ENCODE assay signal across 8 cellular contexts in genomic region chr6:36028887-36029324, GRCh38. TPM values are rescaled to one million over a fixed set of nuclear protein-coding genes. Genes with fewer than 3 reads are reported as not detected.
DNase-seq lines count a peak whose midpoint lies in the region; ATAC-seq and TF ChIP-seq lines count a peak whose summit lies in the region.

No MANE protein-coding gene starts in this region.

- DNase-seq in HT1080 (ENCODE audit: low read depth) (peak; percentile 77), SHP77 (lab: John Stamatoyannopoulos, UW) (peak; percentile 15 to 21), foreskin keratinocyte (peak; percentile 50 to 74), neural progenitor cell (ENCODE audit: low spot score) (peak; percentile 62)
- peak; percentile 90 for DNase-seq in activated effector memory CD4-positive, alpha-beta T cell treated with anti-CD3 and anti-CD28 coated beads, Interleukin-2, amount 50 U/mL, for 16 hours
- peak; percentile 77 for DNase-seq in stimulated activated naive CD8-positive, alpha-beta T cell treated with anti-CD3 and anti-CD28 coated beads, Interleukin-15, Interleukin-2, amounts not matched to agents 100 U/mL and 50 U/mL, for 24 hours

- peaks cover 61% of the 10 kb centered on the region for H3K79me2 ChIP-seq in neural progenitor cell (ENCODE audit: low read depth)

- peaks cover 16 to 50% (median 29%) of the 10 kb centered on the region in 11 experiments; a peak in 20 of 22 replicates for H4K20me1 ChIP-seq in BLaER1 treated with 17β-estradiol and CSF1 and Interleukin-3, amounts not matched to agents 10 nM and 100 nM
- peaks cover 41% of the 10 kb centered on the region for H4K20me1 ChIP-seq in neural progenitor cell (ENCODE audit: low read depth)

- peak overlapping the region; percentile 88 to 100 (median 96) for H3K4me3 ChIP-seq in BLaER1 treated with 17β-estradiol and CSF1 and Interleukin-3, amounts not matched to agents 10 nM and 100 nM
- peak overlapping the region; percentile 80 for H3K4me3 ChIP-seq in neural progenitor cell

- H3F3A ChIP-seq in neural progenitor cell (ENCODE audit: low read depth), result peaks cover 14% of the 10 kb centered on the region

- peaks cover 8% of the 10 kb centered on the region for H3K36me3 Mint-ChIP-seq in neural progenitor cell

- H3K27me3 ChIP-seq in BLaER1 treated with 17β-estradiol and CSF1 and Interleukin-3, amounts not matched to agents 10 nM and 100 nM, result peaks cover 19 to 29% (median 26%) of the 10 kb centered on the region in 11 experiments
- H3K27me3 ChIP-seq in foreskin keratinocyte (no peaks in the 10 kb centered on the region), neural progenitor cell (peaks cover 22% of the 10 kb centered on the region)

- H3K9me3 ChIP-seq in BLaER1 treated with 17β-estradiol and CSF1 and Interleukin-3, amounts not matched to agents 10 nM and 100 nM (replicated peaks in 1 of 11), result 0 out of 22 replicates have a peak, but pooled peaks cover 0 to 3% (median 0%) of the 10 kb centered on the region in 11 experiments
- no peaks in the 10 kb centered on the region for H3K9me3 ChIP-seq in neural progenitor cell (ENCODE audit: low read depth)

- ATAC-seq in foreskin keratinocyte, result peak; percentile 21
- ATAC-seq in stimulated activated naive CD8-positive, alpha-beta T cell treated with anti-CD3 and anti-CD28 coated beads, Interleukin-15, Interleukin-2, amounts not matched to agents 100 U/mL and 50 U/mL, for 24 hours, result peak; percentile 58
- no peak for ATAC-seq in HG03520 (IDR thresholded peaks at IDR 0.05; ENCODE audit: unreplicated experiment)

- peaks cover 0 to 16% (median 0%) of the 10 kb centered on the region in 11 experiments; a peak in 6 of 22 replicates for H3K36me3 ChIP-seq in BLaER1 treated with 17β-estradiol and CSF1 and Interleukin-3, amounts not matched to agents 10 nM and 100 nM
- H3K36me3 ChIP-seq in neural progenitor cell, result no peaks in the 10 kb centered on the region

- H3K4me1 ChIP-seq in BLaER1 treated with 17β-estradiol and CSF1 and Interleukin-3, amounts not matched to agents 10 nM and 100 nM, result peaks cover 41 to 53% (median 50%) of the 10 kb centered on the region in 10 experiments
- H3K4me1 ChIP-seq in foreskin keratinocyte (no peaks in the 10 kb centered on the region), neural progenitor cell (peaks cover 17% of the 10 kb centered on the region)

- H3K27me3 Mint-ChIP-seq in neural progenitor cell (ENCODE audit: insufficient read depth, low read depth), result peaks cover 7% of the 10 kb centered on the region

- H3K4me3 Mint-ChIP-seq in neural progenitor cell, result peak overlapping the region; percentile 99

- H2AFZ ChIP-seq in neural progenitor cell (replicated peaks), result peak overlapping the region; percentile 5

- TF ChIP-seq CTCF in foreskin keratinocyte (conservative IDR thresholded peaks at IDR 0.05) (no peak), neural progenitor cell (IDR thresholded peaks at IDR 0.05) (no peak)

- H3K4me1 Mint-ChIP-seq in neural progenitor cell, result peaks cover 24% of the 10 kb centered on the region

- peak overlapping the region; percentile 92 to 98 (median 96) for H3K9ac ChIP-seq in BLaER1 treated with 17β-estradiol and CSF1 and Interleukin-3, amounts not matched to agents 10 nM and 100 nM
- peak overlapping the region; percentile 91 for H3K9ac ChIP-seq in neural progenitor cell

- H3K27ac ChIP-seq in BLaER1 treated with 17β-estradiol and CSF1 and Interleukin-3, amounts not matched to agents 10 nM and 100 nM, result peak overlapping the region; percentile 83 to 97 (median 94)
- peak overlapping the region; percentile 38 for H3K27ac ChIP-seq in foreskin keratinocyte
- H3K27ac ChIP-seq in neural progenitor cell, result no peak overlapping the region

- H3K4me2 ChIP-seq in BLaER1 treated with 17β-estradiol and CSF1 and Interleukin-3, amounts not matched to agents 10 nM and 100 nM, result peak overlapping the region; percentile 73 to 95 (median 88)
- peak overlapping the region; percentile 85 for H3K4me2 ChIP-seq in neural progenitor cell

- H3K27ac Mint-ChIP-seq in neural progenitor cell, result peak overlapping the region; percentile 99

- no peaks in the 10 kb centered on the region for H3K9me3 Mint-ChIP-seq in neural progenitor cell

RNA-seq across cellular contexts. Expression of gene MAPK14, which starts 1.3 kb away (rescaled TPM):
- total RNA-seq in HT1080 (2014; rRNA removed; shearing (Covaris generic)), result 28.6 and 31.3 TPM in 2 replicates
- polyA plus RNA-seq in HT1080 (2015; cell fraction: cytosol; rRNA removed), result 26.5 and 29.4 TPM in 2 replicates
- polyA plus RNA-seq in HT1080 (2015; cell fraction: nucleus; rRNA removed), result 49.7 and 61.2 TPM in 2 replicates
- total RNA-seq in foreskin keratinocyte (40.9 and 42.5 TPM in 2 replicates), neural progenitor cell (ENCODE audit: low replicate concordance) (60.8 and 65.0 TPM in 2 replicates)
- polyA plus RNA-seq in foreskin keratinocyte, result 16.0 and 19.4 TPM in 2 replicates

RNA-seq across cellular contexts. Expression of gene SLC26A8, which starts 4.5 kb away (rescaled TPM):
- total RNA-seq in HT1080 (2014; rRNA removed; shearing (Covaris generic)), result 0.26 and 0.27 TPM in 2 replicates
- polyA plus RNA-seq in HT1080 (2015; cell fraction: cytosol; rRNA removed), result 0.06 and 0.19 TPM in 2 replicates
- polyA plus RNA-seq in HT1080 (2015; cell fraction: nucleus; rRNA removed), result 0.12 TPM in 1 of 2 replicates, not detected in the other
- total RNA-seq in foreskin keratinocyte (not detected in 2 replicates), neural progenitor cell (ENCODE audit: low replicate concordance) (0.13 and 0.25 TPM in 2 replicates)
- 0.01 and 0.13 TPM in 2 replicates for polyA plus RNA-seq in foreskin keratinocyte

Comparison
In these comparisons a context has a peak if more than half of its experiments do, and no peak if none do; other contexts are left out.
1. DNase-seq: peak in every context shown above with its lines; median percentile 90 in activated effector memory CD4-positive, alpha-beta T cell treated with anti-CD3 and anti-CD28 coated beads, Interleukin-2, amount 50 U/mL, for 16 hours; 77 in HT1080; 77 in stimulated activated naive CD8-positive, alpha-beta T cell treated with anti-CD3 and anti-CD28 coated beads, Interleukin-15, Interleukin-2, amounts not matched to agents 100 U/mL and 50 U/mL, for 24 hours; 62 in foreskin keratinocyte; 62 in neural progenitor cell; 18 in SHP77.